Comparison of ENCODE assay signal across 8 cellular contexts in genomic region chr17:45284176-45285140, GRCh38. TPM values are rescaled to one million over a fixed set of nuclear protein-coding genes. Genes with fewer than 3 reads are reported as not detected.
DNase-seq lines count a peak whose midpoint lies in the region; ATAC-seq and TF ChIP-seq lines count a peak whose summit lies in the region.

No MANE protein-coding gene starts in this region.

- ATAC-seq in HG03342 (IDR thresholded peaks at IDR 0.05; ENCODE audit: unreplicated experiment): no peak
- ATAC-seq in GM19035 (IDR thresholded peaks at IDR 0.05; ENCODE audit: unreplicated experiment): no peak

- H3K4me3 ChIP-seq in HFF-Myc (replicated peaks; ENCODE audit: low read depth, low read length) (no peak overlapping the region), fibroblast of villous mesenchyme (ENCODE audit: low read depth, low read length) (no peak overlapping the region)

- DNase-seq in HFF-Myc (ENCODE audit: extremely low read depth, low read depth) (no peak), fibroblast of villous mesenchyme (ENCODE audit: low read depth) (no peak), GF-D8 (lab: John Stamatoyannopoulos, UW) (no peak), islet precursor cell (no peak)
- peak; percentile 40 for DNase-seq in activated CD4-positive, alpha-beta T cell treated with anti-CD3 and anti-CD28 coated beads, Interleukin-2, amount 50 U/mL, for 1 hour
- peak; percentile 42 to 53 for DNase-seq in stimulated activated CD4-positive, alpha-beta T cell treated with anti-CD3 and anti-CD28 coated beads, Interleukin-4, amount 100 ng/mL, for 4 hours

- peak; percentile 35 for TF ChIP-seq CTCF in HFF-Myc (IDR thresholded peaks at IDR 0.05; ENCODE audit: low read depth, low read length, missing control alignments)
- TF ChIP-seq CTCF in fibroblast of villous mesenchyme (IDR thresholded peaks at IDR 0.05; ENCODE audit: insufficient read depth, low read depth, low read length): peak; percentile 32

RNA-seq across cellular contexts. Expression of gene SPATA32, which starts 22.6 kb away (rescaled TPM):
- under 0.01 TPM in 1 of 2 replicates, not detected in the other for total RNA-seq in fibroblast of villous mesenchyme

RNA-seq across cellular contexts. Expression of gene MAP3K14, which starts 32.4 kb away (rescaled TPM):
- 1.6 and 1.7 TPM in 2 replicates for total RNA-seq in fibroblast of villous mesenchyme

Comparison
In these comparisons a context has a peak if more than half of its experiments do, and no peak if none do; other contexts are left out.
1. DNase-seq: peak in activated CD4-positive, alpha-beta T cell treated with anti-CD3 and anti-CD28 coated beads, Interleukin-2, amount 50 U/mL, for 1 hour (single experiment) and stimulated activated CD4-positive, alpha-beta T cell treated with anti-CD3 and anti-CD28 coated beads, Interleukin-4, amount 100 ng/mL, for 4 hours (2 of 2); none in HFF-Myc (single experiment), fibroblast of villous mesenchyme (single experiment), GF-D8 (single experiment) and islet precursor cell (single experiment).